Comparison of ENCODE assay signal across 8 cellular contexts in the genomic region with DNA sequence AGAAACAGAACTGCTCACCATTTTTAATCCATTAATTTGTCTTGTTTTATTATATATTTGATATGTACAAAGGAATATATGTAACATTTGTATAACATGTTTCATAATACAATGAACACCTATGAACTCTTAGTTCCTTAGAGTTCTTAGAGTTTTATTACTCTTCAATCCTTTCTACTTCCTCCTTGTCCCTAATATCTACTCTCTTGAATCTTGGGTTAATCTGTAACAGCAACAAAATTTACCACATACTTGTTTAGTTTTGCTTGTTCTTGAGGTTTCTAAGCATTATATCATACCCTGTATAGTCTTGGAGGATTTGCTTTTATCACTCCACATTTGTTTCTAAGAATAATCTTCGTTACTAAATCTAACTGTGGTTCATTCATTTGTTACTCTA.
DNase-seq lines count a peak whose midpoint lies in the region; ATAC-seq and TF ChIP-seq lines count a peak whose summit lies in the region.

No MANE protein-coding gene starts in this region.

- CTCF ChIA-PET in activated CD4-positive, alpha-beta T cell treated with anti-CD3 and anti-CD28 coated beads, Interleukin-2, amount 10 ng/mL, durations not matched to agents 7 days and 5 days (lab: Charles Lee), result no interaction called here

- H3K4me1 ChIP-seq in endocrine pancreas (ENCODE audit: control insufficient read depth, insufficient read depth, low read length) (peaks cover 22% of the 10 kb centered on the region), spleen (peaks cover 3 to 29% (median 22%) of the 10 kb centered on the region in 6 donors)

- TF ChIP-seq CTCF in spleen (IDR thresholded peaks at IDR 0.05 in 8 of 11, conservative IDR thresholded peaks at IDR 0.05 in 3 of 11) (no peak), endothelial cell (IDR thresholded peaks at IDR 0.05; ENCODE audit: unreplicated experiment) (no peak)

- H3K27ac Mint-ChIP-seq in activated CD4-positive, alpha-beta T cell treated with anti-CD3 and anti-CD28 coated beads, Interleukin-2, amount 10 ng/mL, durations not matched to agents 7 days and 5 days, result peak overlapping the region; percentile 96
- no peak overlapping the region for H3K27ac Mint-ChIP-seq in endothelial cell (ENCODE audit: unreplicated experiment)

- H3K27me3 ChIP-seq in endocrine pancreas (ENCODE audit: control insufficient read depth, insufficient read depth, low read length) (no peaks in the 10 kb centered on the region), spleen (replicated peaks in 1 of 7) (no peaks in the 10 kb centered on the region)

- H3K4me3 Mint-ChIP-seq in activated CD4-positive, alpha-beta T cell treated with anti-CD3 and anti-CD28 coated beads, Interleukin-2, amount 10 ng/mL, durations not matched to agents 7 days and 5 days, result peak overlapping the region; percentile 73
- H3K4me3 Mint-ChIP-seq in endothelial cell (ENCODE audit: unreplicated experiment), result no peak overlapping the region

- no peaks in the 10 kb centered on the region for H3K9me3 Mint-ChIP-seq in activated CD4-positive, alpha-beta T cell treated with anti-CD3 and anti-CD28 coated beads, Interleukin-2, amount 10 ng/mL, durations not matched to agents 7 days and 5 days
- no peaks in the 10 kb centered on the region for H3K9me3 Mint-ChIP-seq in endothelial cell (ENCODE audit: unreplicated experiment)

- H3K4me3 ChIP-seq in endocrine pancreas (ENCODE audit: control insufficient read depth, insufficient read depth, low read length), result peak overlapping the region; percentile 96
- peak overlapping the region in 6 of 8 donors; percentile 4 to 42 (median 21) for H3K4me3 ChIP-seq in spleen

- H3K4me1 Mint-ChIP-seq in activated CD4-positive, alpha-beta T cell treated with anti-CD3 and anti-CD28 coated beads, Interleukin-2, amount 10 ng/mL, durations not matched to agents 7 days and 5 days, result peaks cover 57% of the 10 kb centered on the region
- H3K4me1 Mint-ChIP-seq in endothelial cell (ENCODE audit: unreplicated experiment), result peaks cover 7% of the 10 kb centered on the region

- WGBS in spleen, 5 donors, result 89 to 96% (median 93%) methylated on average over 1 of the region's 1 CpG

- no peak for TF ChIP-seq POLR2A in spleen (IDR thresholded peaks at IDR 0.05)

- no peak overlapping the region for H3K9ac ChIP-seq in endocrine pancreas (ENCODE audit: control insufficient read depth, insufficient read depth, low read length)

- no peak for DNase-seq in activated CD4-positive, alpha-beta T cell treated with anti-CD3 and anti-CD28 coated beads, Interleukin-2, amount 10 ng/mL, durations not matched to agents 7 days and 5 days
- no peak for DNase-seq in activated CD4-positive, alpha-beta T cell treated with anti-CD3 and anti-CD28 coated beads, Interleukin-2, amount 50 U/mL, for 48 hours
- DNase-seq in spleen (no peak), NAMALWA (ENCODE audit: low spot score) (no peak), endothelial cell (ENCODE audit: low spot score) (no peak)
- no peak for DNase-seq in stimulated activated CD4-positive, alpha-beta T cell treated with anti-CD3 and anti-CD28 coated beads, Interleukin-4, amount 100 ng/mL, for 4 hours

- H3K27me3 Mint-ChIP-seq in activated CD4-positive, alpha-beta T cell treated with anti-CD3 and anti-CD28 coated beads, Interleukin-2, amount 10 ng/mL, durations not matched to agents 7 days and 5 days, result no peaks in the 10 kb centered on the region
- no peaks in the 10 kb centered on the region for H3K27me3 Mint-ChIP-seq in endothelial cell (ENCODE audit: unreplicated experiment)

- H3K27ac ChIP-seq in spleen, result peak overlapping the region in 7 of 8 donors; percentile 57 to 87 (median 78)

- POLR2A ChIA-PET in activated CD4-positive, alpha-beta T cell treated with anti-CD3 and anti-CD28 coated beads, Interleukin-2, amount 10 ng/mL, durations not matched to agents 7 days and 5 days (lab: Charles Lee), result interaction anchor here (0.7 kb wide), 1 partner anchor 29 kb away, joined by 3 read pairs; no protein-coding TSS in a partner anchor

- no peaks in the 10 kb centered on the region for H3K9me3 ChIP-seq in endocrine pancreas (ENCODE audit: control insufficient read depth, low read length)
- no peaks in the 10 kb centered on the region for H3K9me3 ChIP-seq in spleen

- intact Hi-C loops in spleen (cut with DNase I; ENCODE audit: low total_unique reads), result no loop called here

- peak; percentile 84 for ATAC-seq in HG03159 (IDR thresholded peaks at IDR 0.05; ENCODE audit: unreplicated experiment)

- H3K36me3 ChIP-seq in endocrine pancreas (ENCODE audit: control insufficient read depth, insufficient read depth, low read length), result peaks cover 3% of the 10 kb centered on the region
- peaks cover 0 to 26% (median 3%) of the 10 kb centered on the region in 6 donors for H3K36me3 ChIP-seq in spleen

- peaks cover 51% of the 10 kb centered on the region for H3K36me3 Mint-ChIP-seq in activated CD4-positive, alpha-beta T cell treated with anti-CD3 and anti-CD28 coated beads, Interleukin-2, amount 10 ng/mL, durations not matched to agents 7 days and 5 days (ENCODE audit: low read depth)
- no peaks in the 10 kb centered on the region for H3K36me3 Mint-ChIP-seq in endothelial cell (ENCODE audit: low read depth, unreplicated experiment)
